ENCODE assay signal across 8 cellular contexts in genomic region chr13:97975280-97975850, GRCh38. TPM values are rescaled to one million over a fixed set of nuclear protein-coding genes. Genes with fewer than 3 reads are reported as not detected.
DNase-seq lines count a peak whose midpoint lies in the region; TF ChIP-seq lines count a peak whose summit lies in the region.

No MANE protein-coding gene starts in this region.

- no peaks in the 10 kb centered on the region for H3K27me3 ChIP-seq in Peyer's patch
- H3K27me3 ChIP-seq in esophagus (ENCODE audit: control insufficient read depth in 1 of 2, insufficient read depth in 2 of 2, low read length in 2 of 2) = no peaks in the 10 kb centered on the region
- H3K27me3 ChIP-seq in trophoblast cell (ENCODE audit: insufficient read depth, low read length) = no peaks in the 10 kb centered on the region

- peak overlapping the region; percentile 98 for H2BK5ac ChIP-seq in trophoblast cell (ENCODE audit: low read depth, low read length, poor library complexity)

- no peak overlapping the region for H3K23ac ChIP-seq in trophoblast cell (ENCODE audit: low read length)

- H3K18ac ChIP-seq in trophoblast cell (ENCODE audit: low read length) = peak overlapping the region; percentile 73

- peak overlapping the region; percentile 96 for H4K91ac ChIP-seq in trophoblast cell (ENCODE audit: low read depth, low read length)

- peak overlapping the region; percentile 25 for H2BK12ac ChIP-seq in trophoblast cell (ENCODE audit: low read length)

- H3K79me1 ChIP-seq in trophoblast cell (ENCODE audit: low read length) = peaks cover 14% of the 10 kb centered on the region

- H3K4me3 ChIP-seq in Peyer's patch (peak overlapping the region; percentile 92 to 99 (median 96)), esophagus (ENCODE audit: low read depth in 1 of 2, low read length in 2 of 2) (peak overlapping the region; percentile 75 to 88), trophoblast cell (ENCODE audit: low read depth, low read length) (peak overlapping the region; percentile 85)

- TF ChIP-seq POLR2A in Peyer's patch (IDR thresholded peaks at IDR 0.05) = no peak

- no peak overlapping the region for H2AK5ac ChIP-seq in trophoblast cell (ENCODE audit: low read length)

- H3K27ac ChIP-seq in Peyer's patch = peak overlapping the region; percentile 93 to 98 (median 94)
- H3K27ac ChIP-seq in esophagus (ENCODE audit: low read depth in 2 of 2, low read length in 1 of 2) = peak overlapping the region; percentile 89 to 94
- H3K27ac ChIP-seq in trophoblast cell (ENCODE audit: low read depth, low read length) = peak overlapping the region; percentile 98

- peak overlapping the region; percentile 97 for H2AFZ ChIP-seq in trophoblast cell (ENCODE audit: insufficient read depth, low read length, poor library complexity)

- peak; percentile 3 for DNase-seq in stimulated activated CD4-positive, alpha-beta T cell treated with anti-CD3 and anti-CD28 coated beads, Interleukin-4, amount 100 ng/mL, for 24 hours
- DNase-seq in stimulated activated CD4-positive, alpha-beta T cell treated with anti-CD3 and anti-CD28 coated beads, Interleukin-4, amount 100 ng/mL, for 4 hours = no peak
- DNase-seq in Peyer's patch (no peak), trophoblast cell (peak in 1 of 2 donors; percentile 52), RPMI8226 (no peak), NCI-H2107 (lab: John Stamatoyannopoulos, UW) (no peak), NCI-H2081 treated with DMSO at 0.1 percent for 48 hours (lab: John Stamatoyannopoulos, UW) (no peak)

- WGBS in esophagus, 2 donors = 11 to 15% methylated on average over 20 of the region's 20 CpGs
- WGBS in trophoblast cell (ENCODE audit: extremely low coverage, insufficient coverage, insufficient read length) = no CpG with 5 or more reads among the region's 20 CpGs

- H3K4me2 ChIP-seq in trophoblast cell (ENCODE audit: low read length) = peak overlapping the region; percentile 74

- H4K8ac ChIP-seq in trophoblast cell (ENCODE audit: low read depth, low read length) = peak overlapping the region; percentile 92

- peak overlapping the region; percentile 88 for H3K9ac ChIP-seq in trophoblast cell (ENCODE audit: low read length)

- no peak for TF ChIP-seq CTCF in Peyer's patch (IDR thresholded peaks at IDR 0.05)

- H3K36me3 ChIP-seq in Peyer's patch (no peaks in the 10 kb centered on the region), esophagus (ENCODE audit: control insufficient read depth in 2 of 2, insufficient read depth in 2 of 2, low read length in 1 of 2) (no peaks in the 10 kb centered on the region), trophoblast cell (ENCODE audit: control insufficient read depth in 1 of 2, insufficient read depth in 2 of 2, low read length in 2 of 2) (peaks cover 0 to 1% of the 10 kb centered on the region in 2 experiments)

- H3K79me2 ChIP-seq in trophoblast cell (ENCODE audit: control insufficient read depth, insufficient read depth, low read length, poor library complexity) = peaks cover 11% of the 10 kb centered on the region

- peak overlapping the region; percentile 76 for H3K14ac ChIP-seq in trophoblast cell (ENCODE audit: low read length)

- peak overlapping the region; percentile 56 for H3K4ac ChIP-seq in trophoblast cell (ENCODE audit: low read depth, low read length)

- no peaks in the 10 kb centered on the region for H3K9me3 ChIP-seq in Peyer's patch
- no peaks in the 10 kb centered on the region for H3K9me3 ChIP-seq in esophagus (ENCODE audit: control insufficient read depth in 2 of 2, insufficient read depth in 1 of 2, low read depth in 1 of 2, low read length in 1 of 2)
- no peaks in the 10 kb centered on the region for H3K9me3 ChIP-seq in trophoblast cell (ENCODE audit: insufficient read depth, low read depth, low read length)

- peak overlapping the region; percentile 70 for H2BK120ac ChIP-seq in trophoblast cell (ENCODE audit: insufficient read depth, low read length, poor library complexity)

- H3K4me1 ChIP-seq in Peyer's patch (peaks cover 0 to 20% (median 3%) of the 10 kb centered on the region in 4 donors), esophagus (ENCODE audit: control insufficient read depth in 2 of 2, insufficient read depth in 2 of 2, low read length in 1 of 2) (no peaks in the 10 kb centered on the region), trophoblast cell (ENCODE audit: control insufficient read depth in 1 of 2, insufficient read depth in 2 of 2, low read length in 2 of 2) (peaks cover 0 to 2% of the 10 kb centered on the region in 2 experiments)

- peak overlapping the region; percentile 63 for H4K12ac ChIP-seq in trophoblast cell (ENCODE audit: low read depth, low read length)

RNA-seq across cellular contexts. Expression of gene IPO5, which starts 21.9 kb away (rescaled TPM):
- 100 to 1,000 TPM in 1 of 4 donors, 10 to 100 TPM in 3; 29.8 to 101 (median 42.1) TPM for total RNA-seq in Peyer's patch
- 10 to 100 TPM; 13.8 to 24.8 TPM for polyA plus RNA-seq in esophagus
- 76.3 and 78.1 TPM in 2 replicates for polyA plus RNA-seq in trophoblast cell (2013)
